ENCODE assay signal across 12 cellular contexts in genomic region chr12:122403115-122403770, GRCh38. TPM values are rescaled to one million over a fixed set of nuclear protein-coding genes. Genes with fewer than 3 reads are reported as not detected.
DNase-seq lines count a peak whose midpoint lies in the region; ATAC-seq lines count a peak whose summit lies in the region.
"Had no signal": no experiment of that assay in that cellular context is flagged by ENCODE, and none has a peak within 500 bp of the region (broad histone marks: within the 10 kb centered on the region; RNA-seq: fewer than 3 reads in every experiment).

No MANE protein-coding gene starts in this region.

- peak overlapping the region; percentile 70 for H3K27ac Mint-ChIP-seq in activated T-cell treated with anti-CD3 and anti-CD28 coated beads, Interleukin-2, amount 50 U/mL, for 72 hours
- H3K27ac Mint-ChIP-seq in activated T-helper 17 cell treated with anti-CD3 and anti-CD28 coated beads, Interleukin-2, amount 50 U/mL, for 72 hours, result peak overlapping the region; percentile 44
- peak overlapping the region; percentile 12 for H3K27ac Mint-ChIP-seq in stimulated activated naive CD8-positive, alpha-beta T cell treated with anti-CD3 and anti-CD28 coated beads, Interleukin-15, Interleukin-2, amounts not matched to agents 100 ng/mL and 50 ng/mL, for 24 hours
- H3K27ac Mint-ChIP-seq: T-helper 2 cell treated with Interferon-gamma antibody and Interleukin-4, amounts not matched to agents 5 μg/mL and 100 μg/mL, for 36 hours had no signal

- DNase-seq in activated T-cell treated with anti-CD3 and anti-CD28 coated beads, Interleukin-2, amount 50 U/mL, for 72 hours, result peak in 1 of 2 donors; percentile 30
- no peak for DNase-seq in activated T-cell treated with anti-CD3 and anti-CD28 coated beads, Interleukin-2, amount 50 U/mL, for 48 hours
- DNase-seq in cerebellar nuclear complex (lab: John Stamatoyannopoulos, UW), result no peak
- DNase-seq in activated effector memory CD4-positive, alpha-beta T cell treated with anti-CD3 and anti-CD28 coated beads, Interleukin-2, amount 50 U/mL, for 16 hours, result no peak
- DNase-seq: anterior cingulate cortex; NCI-H2081; stimulated activated CD4-positive, alpha-beta T cell treated with anti-CD3 and anti-CD28 coated beads, Interleukin-2, amount 100 ng/mL, for 48 hours had no signal

- peaks cover 8 to 11% of the 10 kb centered on the region in 2 donors for H3K36me3 Mint-ChIP-seq in activated T-cell treated with anti-CD3 and anti-CD28 coated beads, Interleukin-2, amount 50 U/mL, for 72 hours (ENCODE audit: insufficient read depth in 2 of 2)
- peaks cover 43% of the 10 kb centered on the region for H3K36me3 Mint-ChIP-seq in activated T-helper 17 cell treated with anti-CD3 and anti-CD28 coated beads, Interleukin-2, amount 50 U/mL, for 72 hours (ENCODE audit: low read depth)
- H3K36me3 Mint-ChIP-seq in stimulated activated naive CD8-positive, alpha-beta T cell treated with anti-CD3 and anti-CD28 coated beads, Interleukin-15, Interleukin-2, amounts not matched to agents 100 ng/mL and 50 ng/mL, for 24 hours (ENCODE audit: low read depth), result peaks cover 18% of the 10 kb centered on the region

- H3K4me3 Mint-ChIP-seq in activated T-cell treated with anti-CD3 and anti-CD28 coated beads, Interleukin-2, amount 50 U/mL, for 72 hours, result peak overlapping the region; percentile 36 to 66
- peak overlapping the region; percentile 55 for H3K4me3 Mint-ChIP-seq in activated T-helper 17 cell treated with anti-CD3 and anti-CD28 coated beads, Interleukin-2, amount 50 U/mL, for 72 hours
- no peak overlapping the region for H3K4me3 Mint-ChIP-seq in stimulated activated naive CD8-positive, alpha-beta T cell treated with anti-CD3 and anti-CD28 coated beads, Interleukin-15, Interleukin-2, amounts not matched to agents 100 ng/mL and 50 ng/mL, for 24 hours
- H3K4me3 Mint-ChIP-seq: T-helper 2 cell treated with Interferon-gamma antibody and Interleukin-4, amounts not matched to agents 5 μg/mL and 100 μg/mL, for 36 hours had no signal

- peak; percentile 64 to 66 for ATAC-seq in activated T-cell treated with anti-CD3 and anti-CD28 coated beads, Interleukin-2, amount 50 U/mL, for 72 hours (replicated peaks in 1 of 2)
- ATAC-seq in HG02678 (IDR thresholded peaks at IDR 0.05; ENCODE audit: unreplicated experiment) (peak; percentile 48), GM18858 (IDR thresholded peaks at IDR 0.05; ENCODE audit: unreplicated experiment) (no peak)
- ATAC-seq in activated T-helper 17 cell treated with anti-CD3 and anti-CD28 coated beads, Interleukin-2, amount 50 U/mL, for 72 hours (replicated peaks), result peak; percentile 59

- H3K4me1 Mint-ChIP-seq in activated T-cell treated with anti-CD3 and anti-CD28 coated beads, Interleukin-2, amount 50 U/mL, for 72 hours (ENCODE audit: low read depth), result peaks cover 73% of the 10 kb centered on the region
- H3K4me1 Mint-ChIP-seq in activated T-helper 17 cell treated with anti-CD3 and anti-CD28 coated beads, Interleukin-2, amount 50 U/mL, for 72 hours, result peaks cover 36% of the 10 kb centered on the region
- peaks cover 35% of the 10 kb centered on the region for H3K4me1 Mint-ChIP-seq in stimulated activated naive CD8-positive, alpha-beta T cell treated with anti-CD3 and anti-CD28 coated beads, Interleukin-15, Interleukin-2, amounts not matched to agents 100 ng/mL and 50 ng/mL, for 24 hours (ENCODE audit: low read depth)

- H3K27me3 Mint-ChIP-seq in activated T-cell treated with anti-CD3 and anti-CD28 coated beads, Interleukin-2, amount 50 U/mL, for 72 hours (ENCODE audit: low read depth), result no peaks in the 10 kb centered on the region
- H3K27me3 Mint-ChIP-seq in activated T-helper 17 cell treated with anti-CD3 and anti-CD28 coated beads, Interleukin-2, amount 50 U/mL, for 72 hours, result no peaks in the 10 kb centered on the region
- no peaks in the 10 kb centered on the region for H3K27me3 Mint-ChIP-seq in stimulated activated naive CD8-positive, alpha-beta T cell treated with anti-CD3 and anti-CD28 coated beads, Interleukin-15, Interleukin-2, amounts not matched to agents 100 ng/mL and 50 ng/mL, for 24 hours

- no peaks in the 10 kb centered on the region for H3K9me3 Mint-ChIP-seq in activated T-cell treated with anti-CD3 and anti-CD28 coated beads, Interleukin-2, amount 50 U/mL, for 72 hours
- H3K9me3 Mint-ChIP-seq in activated T-helper 17 cell treated with anti-CD3 and anti-CD28 coated beads, Interleukin-2, amount 50 U/mL, for 72 hours, result no peaks in the 10 kb centered on the region
- no peaks in the 10 kb centered on the region for H3K9me3 Mint-ChIP-seq in stimulated activated naive CD8-positive, alpha-beta T cell treated with anti-CD3 and anti-CD28 coated beads, Interleukin-15, Interleukin-2, amounts not matched to agents 100 ng/mL and 50 ng/mL, for 24 hours
- H3K9me3 Mint-ChIP-seq: T-helper 2 cell treated with Interferon-gamma antibody and Interleukin-4, amounts not matched to agents 5 μg/mL and 100 μg/mL, for 36 hours had no signal

RNA-seq across cellular contexts. Expression of gene CLIP1, which starts 19.2 kb away (rescaled TPM):
- 100 to 1,000 TPM in 1 of 2 donors, 10 to 100 TPM in 1; 87.3 to 108 TPM for total RNA-seq in activated T-cell treated with anti-CD3 and anti-CD28 coated beads, Interleukin-2, amount 50 U/mL, for 72 hours
- total RNA-seq in activated T-helper 17 cell treated with anti-CD3 and anti-CD28 coated beads, Interleukin-2, amount 50 U/mL, for 72 hours, result 10 to 100 TPM; 61.0 to 86.1 TPM

Comparison
In these comparisons a context has a peak if more than half of its experiments do, and no peak if none do; other contexts are left out.
1. H3K27ac Mint-ChIP-seq: peak in every context shown above with its lines; median percentile 70 in activated T-cell treated with anti-CD3 and anti-CD28 coated beads, Interleukin-2, amount 50 U/mL, for 72 hours; 44 in activated T-helper 17 cell treated with anti-CD3 and anti-CD28 coated beads, Interleukin-2, amount 50 U/mL, for 72 hours; 12 in stimulated activated naive CD8-positive, alpha-beta T cell treated with anti-CD3 and anti-CD28 coated beads, Interleukin-15, Interleukin-2, amounts not matched to agents 100 ng/mL and 50 ng/mL, for 24 hours.